Comparison of ENCODE assay signal across 1 cellular context in the genomic region with DNA sequence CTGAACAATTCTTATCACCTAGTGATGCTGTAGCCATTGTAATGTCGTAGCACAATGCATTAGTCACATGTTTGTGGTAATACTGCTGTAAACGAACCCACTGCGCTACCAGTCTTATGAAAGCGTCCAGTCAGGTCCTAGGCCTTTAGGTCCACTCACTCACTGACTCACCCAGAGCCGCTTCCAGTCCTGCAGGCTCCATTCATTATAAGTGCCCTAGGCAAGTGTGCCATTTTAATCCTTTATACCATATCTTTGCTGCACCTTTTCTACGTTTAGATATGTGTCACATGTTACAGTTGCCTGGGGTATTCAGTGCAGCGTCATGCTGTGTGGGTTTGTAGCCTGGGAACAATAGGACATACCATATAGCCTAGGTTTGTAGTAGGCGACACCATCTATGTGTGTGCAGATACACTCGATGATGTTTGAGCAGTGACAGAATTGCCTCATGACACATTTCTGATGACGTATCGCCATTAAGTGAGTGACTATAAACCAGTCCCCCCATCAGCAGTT.
TF ChIP-seq lines count a peak whose summit lies in the region.

No MANE protein-coding gene starts in this region.

TF ChIP-seq in K562, 482 proteins besides CTCF, POLR2A, EP300 and RAD21 (continued from another document and continues in another):
- TF ChIP-seq, protein P1, sequence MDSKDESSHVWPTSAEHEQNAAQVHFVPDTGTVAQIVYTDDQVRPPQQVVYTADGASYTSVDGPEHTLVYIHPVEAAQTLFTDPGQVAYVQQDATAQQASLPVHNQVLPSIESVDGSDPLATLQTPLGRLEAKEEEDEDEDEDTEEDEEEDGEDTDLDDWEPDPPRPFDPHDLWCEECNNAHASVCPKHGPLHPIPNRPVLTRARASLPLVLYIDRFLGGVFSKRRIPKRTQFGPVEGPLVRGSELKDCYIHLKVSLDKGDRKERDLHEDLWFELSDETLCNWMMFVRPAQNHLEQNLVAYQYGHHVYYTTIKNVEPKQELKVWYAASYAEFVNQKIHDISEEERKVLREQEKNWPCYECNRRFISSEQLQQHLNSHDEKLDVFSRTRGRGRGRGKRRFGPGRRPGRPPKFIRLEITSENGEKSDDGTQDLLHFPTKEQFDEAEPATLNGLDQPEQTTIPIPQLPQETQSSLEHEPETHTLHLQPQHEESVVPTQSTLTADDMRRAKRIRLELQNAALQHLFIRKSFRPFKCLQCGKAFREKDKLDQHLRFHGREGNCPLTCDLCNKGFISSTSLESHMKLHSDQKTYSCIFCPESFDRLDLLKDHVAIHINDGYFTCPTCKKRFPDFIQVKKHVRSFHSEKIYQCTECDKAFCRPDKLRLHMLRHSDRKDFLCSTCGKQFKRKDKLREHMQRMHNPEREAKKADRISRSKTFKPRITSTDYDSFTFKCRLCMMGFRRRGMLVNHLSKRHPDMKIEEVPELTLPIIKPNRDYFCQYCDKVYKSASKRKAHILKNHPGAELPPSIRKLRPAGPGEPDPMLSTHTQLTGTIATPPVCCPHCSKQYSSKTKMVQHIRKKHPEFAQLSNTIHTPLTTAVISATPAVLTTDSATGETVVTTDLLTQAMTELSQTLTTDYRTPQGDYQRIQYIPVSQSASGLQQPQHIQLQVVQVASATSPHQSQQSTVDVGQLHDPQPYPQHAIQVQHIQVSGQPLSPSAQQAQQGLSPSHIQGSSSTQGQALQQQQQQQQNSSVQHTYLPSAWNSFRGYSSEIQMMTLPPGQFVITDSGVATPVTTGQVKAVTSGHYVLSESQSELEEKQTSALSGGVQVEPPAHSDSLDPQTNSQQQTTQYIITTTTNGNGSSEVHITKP (IDR thresholded peaks at IDR 0.05; ENCODE audit: partially characterized antibody): peak; percentile 63
- TF ChIP-seq CREB1 (IDR thresholded peaks at IDR 0.05) (peak; percentile 86), CREB1 (CRISPR knock-in tag; IDR thresholded peaks at IDR 0.05) (peak; percentile 72), ATF1 (CRISPR knock-in tag; IDR thresholded peaks at IDR 0.05) (no peak), ATF1 (tag; IDR thresholded peaks at IDR 0.05) (peak; percentile 92), TCF3 (CRISPR knock-in tag; IDR thresholded peaks at IDR 0.05) (peak; percentile 13; the same call in 1 of the 2 replicates), CBFA2T3 (IDR thresholded peaks at IDR 0.05) (peak; percentile 34; the same call in 1 of the 2 replicates), MAFG (tag; conservative IDR thresholded peaks at IDR 0.05) (0 out of 2 replicates have a peak, but pooled peaks have one; percentile 25)
- TF ChIP-seq, protein P2, sequence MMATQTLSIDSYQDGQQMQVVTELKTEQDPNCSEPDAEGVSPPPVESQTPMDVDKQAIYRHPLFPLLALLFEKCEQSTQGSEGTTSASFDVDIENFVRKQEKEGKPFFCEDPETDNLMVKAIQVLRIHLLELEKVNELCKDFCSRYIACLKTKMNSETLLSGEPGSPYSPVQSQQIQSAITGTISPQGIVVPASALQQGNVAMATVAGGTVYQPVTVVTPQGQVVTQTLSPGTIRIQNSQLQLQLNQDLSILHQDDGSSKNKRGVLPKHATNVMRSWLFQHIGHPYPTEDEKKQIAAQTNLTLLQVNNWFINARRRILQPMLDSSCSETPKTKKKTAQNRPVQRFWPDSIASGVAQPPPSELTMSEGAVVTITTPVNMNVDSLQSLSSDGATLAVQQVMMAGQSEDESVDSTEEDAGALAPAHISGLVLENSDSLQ (IDR thresholded peaks at IDR 0.05): peak; percentile 23; the same call in 1 of the 2 replicates
- TF ChIP-seq, protein P3, sequence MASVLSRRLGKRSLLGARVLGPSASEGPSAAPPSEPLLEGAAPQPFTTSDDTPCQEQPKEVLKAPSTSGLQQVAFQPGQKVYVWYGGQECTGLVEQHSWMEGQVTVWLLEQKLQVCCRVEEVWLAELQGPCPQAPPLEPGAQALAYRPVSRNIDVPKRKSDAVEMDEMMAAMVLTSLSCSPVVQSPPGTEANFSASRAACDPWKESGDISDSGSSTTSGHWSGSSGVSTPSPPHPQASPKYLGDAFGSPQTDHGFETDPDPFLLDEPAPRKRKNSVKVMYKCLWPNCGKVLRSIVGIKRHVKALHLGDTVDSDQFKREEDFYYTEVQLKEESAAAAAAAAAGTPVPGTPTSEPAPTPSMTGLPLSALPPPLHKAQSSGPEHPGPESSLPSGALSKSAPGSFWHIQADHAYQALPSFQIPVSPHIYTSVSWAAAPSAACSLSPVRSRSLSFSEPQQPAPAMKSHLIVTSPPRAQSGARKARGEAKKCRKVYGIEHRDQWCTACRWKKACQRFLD (CRISPR knock-in tag; IDR thresholded peaks at IDR 0.05): peak; percentile 36; the same call in 1 of the 2 replicates
- TF ChIP-seq, protein P4, sequence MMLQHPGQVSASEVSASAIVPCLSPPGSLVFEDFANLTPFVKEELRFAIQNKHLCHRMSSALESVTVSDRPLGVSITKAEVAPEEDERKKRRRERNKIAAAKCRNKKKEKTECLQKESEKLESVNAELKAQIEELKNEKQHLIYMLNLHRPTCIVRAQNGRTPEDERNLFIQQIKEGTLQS (IDR thresholded peaks at IDR 0.05): peak; percentile 81
- TF ChIP-seq, protein P4 (CRISPR knock-in tag; conservative IDR thresholded peaks at IDR 0.05): no peak
- TF ChIP-seq, protein P5, sequence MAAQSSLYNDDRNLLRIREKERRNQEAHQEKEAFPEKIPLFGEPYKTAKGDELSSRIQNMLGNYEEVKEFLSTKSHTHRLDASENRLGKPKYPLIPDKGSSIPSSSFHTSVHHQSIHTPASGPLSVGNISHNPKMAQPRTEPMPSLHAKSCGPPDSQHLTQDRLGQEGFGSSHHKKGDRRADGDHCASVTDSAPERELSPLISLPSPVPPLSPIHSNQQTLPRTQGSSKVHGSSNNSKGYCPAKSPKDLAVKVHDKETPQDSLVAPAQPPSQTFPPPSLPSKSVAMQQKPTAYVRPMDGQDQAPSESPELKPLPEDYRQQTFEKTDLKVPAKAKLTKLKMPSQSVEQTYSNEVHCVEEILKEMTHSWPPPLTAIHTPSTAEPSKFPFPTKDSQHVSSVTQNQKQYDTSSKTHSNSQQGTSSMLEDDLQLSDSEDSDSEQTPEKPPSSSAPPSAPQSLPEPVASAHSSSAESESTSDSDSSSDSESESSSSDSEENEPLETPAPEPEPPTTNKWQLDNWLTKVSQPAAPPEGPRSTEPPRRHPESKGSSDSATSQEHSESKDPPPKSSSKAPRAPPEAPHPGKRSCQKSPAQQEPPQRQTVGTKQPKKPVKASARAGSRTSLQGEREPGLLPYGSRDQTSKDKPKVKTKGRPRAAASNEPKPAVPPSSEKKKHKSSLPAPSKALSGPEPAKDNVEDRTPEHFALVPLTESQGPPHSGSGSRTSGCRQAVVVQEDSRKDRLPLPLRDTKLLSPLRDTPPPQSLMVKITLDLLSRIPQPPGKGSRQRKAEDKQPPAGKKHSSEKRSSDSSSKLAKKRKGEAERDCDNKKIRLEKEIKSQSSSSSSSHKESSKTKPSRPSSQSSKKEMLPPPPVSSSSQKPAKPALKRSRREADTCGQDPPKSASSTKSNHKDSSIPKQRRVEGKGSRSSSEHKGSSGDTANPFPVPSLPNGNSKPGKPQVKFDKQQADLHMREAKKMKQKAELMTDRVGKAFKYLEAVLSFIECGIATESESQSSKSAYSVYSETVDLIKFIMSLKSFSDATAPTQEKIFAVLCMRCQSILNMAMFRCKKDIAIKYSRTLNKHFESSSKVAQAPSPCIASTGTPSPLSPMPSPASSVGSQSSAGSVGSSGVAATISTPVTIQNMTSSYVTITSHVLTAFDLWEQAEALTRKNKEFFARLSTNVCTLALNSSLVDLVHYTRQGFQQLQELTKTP (IDR thresholded peaks at IDR 0.05; ENCODE audit: low read depth in 1 of 2, partially characterized antibody in 2 of 2): no peak
- TF ChIP-seq, protein P6, sequence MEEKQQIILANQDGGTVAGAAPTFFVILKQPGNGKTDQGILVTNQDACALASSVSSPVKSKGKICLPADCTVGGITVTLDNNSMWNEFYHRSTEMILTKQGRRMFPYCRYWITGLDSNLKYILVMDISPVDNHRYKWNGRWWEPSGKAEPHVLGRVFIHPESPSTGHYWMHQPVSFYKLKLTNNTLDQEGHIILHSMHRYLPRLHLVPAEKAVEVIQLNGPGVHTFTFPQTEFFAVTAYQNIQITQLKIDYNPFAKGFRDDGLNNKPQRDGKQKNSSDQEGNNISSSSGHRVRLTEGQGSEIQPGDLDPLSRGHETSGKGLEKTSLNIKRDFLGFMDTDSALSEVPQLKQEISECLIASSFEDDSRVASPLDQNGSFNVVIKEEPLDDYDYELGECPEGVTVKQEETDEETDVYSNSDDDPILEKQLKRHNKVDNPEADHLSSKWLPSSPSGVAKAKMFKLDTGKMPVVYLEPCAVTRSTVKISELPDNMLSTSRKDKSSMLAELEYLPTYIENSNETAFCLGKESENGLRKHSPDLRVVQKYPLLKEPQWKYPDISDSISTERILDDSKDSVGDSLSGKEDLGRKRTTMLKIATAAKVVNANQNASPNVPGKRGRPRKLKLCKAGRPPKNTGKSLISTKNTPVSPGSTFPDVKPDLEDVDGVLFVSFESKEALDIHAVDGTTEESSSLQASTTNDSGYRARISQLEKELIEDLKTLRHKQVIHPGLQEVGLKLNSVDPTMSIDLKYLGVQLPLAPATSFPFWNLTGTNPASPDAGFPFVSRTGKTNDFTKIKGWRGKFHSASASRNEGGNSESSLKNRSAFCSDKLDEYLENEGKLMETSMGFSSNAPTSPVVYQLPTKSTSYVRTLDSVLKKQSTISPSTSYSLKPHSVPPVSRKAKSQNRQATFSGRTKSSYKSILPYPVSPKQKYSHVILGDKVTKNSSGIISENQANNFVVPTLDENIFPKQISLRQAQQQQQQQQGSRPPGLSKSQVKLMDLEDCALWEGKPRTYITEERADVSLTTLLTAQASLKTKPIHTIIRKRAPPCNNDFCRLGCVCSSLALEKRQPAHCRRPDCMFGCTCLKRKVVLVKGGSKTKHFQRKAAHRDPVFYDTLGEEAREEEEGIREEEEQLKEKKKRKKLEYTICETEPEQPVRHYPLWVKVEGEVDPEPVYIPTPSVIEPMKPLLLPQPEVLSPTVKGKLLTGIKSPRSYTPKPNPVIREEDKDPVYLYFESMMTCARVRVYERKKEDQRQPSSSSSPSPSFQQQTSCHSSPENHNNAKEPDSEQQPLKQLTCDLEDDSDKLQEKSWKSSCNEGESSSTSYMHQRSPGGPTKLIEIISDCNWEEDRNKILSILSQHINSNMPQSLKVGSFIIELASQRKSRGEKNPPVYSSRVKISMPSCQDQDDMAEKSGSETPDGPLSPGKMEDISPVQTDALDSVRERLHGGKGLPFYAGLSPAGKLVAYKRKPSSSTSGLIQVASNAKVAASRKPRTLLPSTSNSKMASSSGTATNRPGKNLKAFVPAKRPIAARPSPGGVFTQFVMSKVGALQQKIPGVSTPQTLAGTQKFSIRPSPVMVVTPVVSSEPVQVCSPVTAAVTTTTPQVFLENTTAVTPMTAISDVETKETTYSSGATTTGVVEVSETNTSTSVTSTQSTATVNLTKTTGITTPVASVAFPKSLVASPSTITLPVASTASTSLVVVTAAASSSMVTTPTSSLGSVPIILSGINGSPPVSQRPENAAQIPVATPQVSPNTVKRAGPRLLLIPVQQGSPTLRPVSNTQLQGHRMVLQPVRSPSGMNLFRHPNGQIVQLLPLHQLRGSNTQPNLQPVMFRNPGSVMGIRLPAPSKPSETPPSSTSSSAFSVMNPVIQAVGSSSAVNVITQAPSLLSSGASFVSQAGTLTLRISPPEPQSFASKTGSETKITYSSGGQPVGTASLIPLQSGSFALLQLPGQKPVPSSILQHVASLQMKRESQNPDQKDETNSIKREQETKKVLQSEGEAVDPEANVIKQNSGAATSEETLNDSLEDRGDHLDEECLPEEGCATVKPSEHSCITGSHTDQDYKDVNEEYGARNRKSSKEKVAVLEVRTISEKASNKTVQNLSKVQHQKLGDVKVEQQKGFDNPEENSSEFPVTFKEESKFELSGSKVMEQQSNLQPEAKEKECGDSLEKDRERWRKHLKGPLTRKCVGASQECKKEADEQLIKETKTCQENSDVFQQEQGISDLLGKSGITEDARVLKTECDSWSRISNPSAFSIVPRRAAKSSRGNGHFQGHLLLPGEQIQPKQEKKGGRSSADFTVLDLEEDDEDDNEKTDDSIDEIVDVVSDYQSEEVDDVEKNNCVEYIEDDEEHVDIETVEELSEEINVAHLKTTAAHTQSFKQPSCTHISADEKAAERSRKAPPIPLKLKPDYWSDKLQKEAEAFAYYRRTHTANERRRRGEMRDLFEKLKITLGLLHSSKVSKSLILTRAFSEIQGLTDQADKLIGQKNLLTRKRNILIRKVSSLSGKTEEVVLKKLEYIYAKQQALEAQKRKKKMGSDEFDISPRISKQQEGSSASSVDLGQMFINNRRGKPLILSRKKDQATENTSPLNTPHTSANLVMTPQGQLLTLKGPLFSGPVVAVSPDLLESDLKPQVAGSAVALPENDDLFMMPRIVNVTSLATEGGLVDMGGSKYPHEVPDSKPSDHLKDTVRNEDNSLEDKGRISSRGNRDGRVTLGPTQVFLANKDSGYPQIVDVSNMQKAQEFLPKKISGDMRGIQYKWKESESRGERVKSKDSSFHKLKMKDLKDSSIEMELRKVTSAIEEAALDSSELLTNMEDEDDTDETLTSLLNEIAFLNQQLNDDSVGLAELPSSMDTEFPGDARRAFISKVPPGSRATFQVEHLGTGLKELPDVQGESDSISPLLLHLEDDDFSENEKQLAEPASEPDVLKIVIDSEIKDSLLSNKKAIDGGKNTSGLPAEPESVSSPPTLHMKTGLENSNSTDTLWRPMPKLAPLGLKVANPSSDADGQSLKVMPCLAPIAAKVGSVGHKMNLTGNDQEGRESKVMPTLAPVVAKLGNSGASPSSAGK (IDR thresholded peaks at IDR 0.05): peak; percentile 23
- TF ChIP-seq, protein P7, sequence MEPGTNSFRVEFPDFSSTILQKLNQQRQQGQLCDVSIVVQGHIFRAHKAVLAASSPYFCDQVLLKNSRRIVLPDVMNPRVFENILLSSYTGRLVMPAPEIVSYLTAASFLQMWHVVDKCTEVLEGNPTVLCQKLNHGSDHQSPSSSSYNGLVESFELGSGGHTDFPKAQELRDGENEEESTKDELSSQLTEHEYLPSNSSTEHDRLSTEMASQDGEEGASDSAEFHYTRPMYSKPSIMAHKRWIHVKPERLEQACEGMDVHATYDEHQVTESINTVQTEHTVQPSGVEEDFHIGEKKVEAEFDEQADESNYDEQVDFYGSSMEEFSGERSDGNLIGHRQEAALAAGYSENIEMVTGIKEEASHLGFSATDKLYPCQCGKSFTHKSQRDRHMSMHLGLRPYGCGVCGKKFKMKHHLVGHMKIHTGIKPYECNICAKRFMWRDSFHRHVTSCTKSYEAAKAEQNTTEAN (CRISPR knock-in tag; IDR thresholded peaks at IDR 0.05): no peak
- TF ChIP-seq, protein P8, sequence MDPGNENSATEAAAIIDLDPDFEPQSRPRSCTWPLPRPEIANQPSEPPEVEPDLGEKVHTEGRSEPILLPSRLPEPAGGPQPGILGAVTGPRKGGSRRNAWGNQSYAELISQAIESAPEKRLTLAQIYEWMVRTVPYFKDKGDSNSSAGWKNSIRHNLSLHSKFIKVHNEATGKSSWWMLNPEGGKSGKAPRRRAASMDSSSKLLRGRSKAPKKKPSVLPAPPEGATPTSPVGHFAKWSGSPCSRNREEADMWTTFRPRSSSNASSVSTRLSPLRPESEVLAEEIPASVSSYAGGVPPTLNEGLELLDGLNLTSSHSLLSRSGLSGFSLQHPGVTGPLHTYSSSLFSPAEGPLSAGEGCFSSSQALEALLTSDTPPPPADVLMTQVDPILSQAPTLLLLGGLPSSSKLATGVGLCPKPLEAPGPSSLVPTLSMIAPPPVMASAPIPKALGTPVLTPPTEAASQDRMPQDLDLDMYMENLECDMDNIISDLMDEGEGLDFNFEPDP (CRISPR knock-in tag; IDR thresholded peaks at IDR 0.05): no peak
